ENCODE assay signal across 1 cellular context in the genomic region with DNA sequence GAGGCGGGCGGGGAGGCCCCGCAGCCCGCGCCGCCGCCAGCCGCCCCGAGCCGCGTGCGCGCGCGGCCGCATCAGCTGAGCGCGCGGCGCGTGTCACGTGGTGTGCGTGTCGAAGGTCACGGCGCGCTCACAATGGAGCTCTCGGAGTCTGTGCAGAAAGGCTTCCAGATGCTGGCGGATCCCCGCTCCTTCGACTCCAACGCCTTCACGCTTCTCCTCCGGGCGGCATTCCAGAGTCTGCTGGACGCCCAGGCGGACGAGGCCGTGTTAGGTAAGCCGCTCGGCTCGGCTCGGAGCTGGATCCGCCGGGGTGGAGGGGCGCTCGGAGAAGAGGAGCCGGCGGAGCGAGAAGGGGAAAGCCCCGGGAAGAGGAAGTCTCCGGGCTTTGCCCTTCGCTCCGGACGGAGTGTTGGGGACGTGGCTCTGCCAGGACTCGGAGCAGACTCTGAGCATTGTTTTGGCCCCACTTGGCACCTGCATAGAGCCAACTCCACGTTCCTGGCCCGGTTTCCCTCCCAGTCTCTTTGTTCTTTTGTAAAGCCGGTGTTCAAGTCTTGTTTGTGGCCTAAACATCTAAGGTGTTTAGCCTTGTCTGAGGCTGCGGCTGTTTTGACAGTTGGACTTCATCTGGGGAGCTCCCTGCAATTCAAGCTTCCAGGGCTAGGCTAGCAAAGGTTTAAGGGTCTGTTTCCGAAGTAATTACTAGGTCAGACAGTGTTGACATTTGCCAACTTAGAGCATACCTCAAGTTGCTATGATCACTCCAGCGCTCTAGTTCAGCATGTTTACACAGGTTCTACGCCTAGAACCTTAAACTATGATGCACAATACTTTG.
TF ChIP-seq lines count a peak whose summit lies in the region.

A gene (plus strand): TSS at position 103 of the 835 bp plus-strand sequence. CDS start 30 bp downstream, at position 133.

TF ChIP-seq in GM23338, 12 proteins besides CTCF, POLR2A, EP300 and RAD21 (continued from another document):
- TF ChIP-seq, protein P1, sequence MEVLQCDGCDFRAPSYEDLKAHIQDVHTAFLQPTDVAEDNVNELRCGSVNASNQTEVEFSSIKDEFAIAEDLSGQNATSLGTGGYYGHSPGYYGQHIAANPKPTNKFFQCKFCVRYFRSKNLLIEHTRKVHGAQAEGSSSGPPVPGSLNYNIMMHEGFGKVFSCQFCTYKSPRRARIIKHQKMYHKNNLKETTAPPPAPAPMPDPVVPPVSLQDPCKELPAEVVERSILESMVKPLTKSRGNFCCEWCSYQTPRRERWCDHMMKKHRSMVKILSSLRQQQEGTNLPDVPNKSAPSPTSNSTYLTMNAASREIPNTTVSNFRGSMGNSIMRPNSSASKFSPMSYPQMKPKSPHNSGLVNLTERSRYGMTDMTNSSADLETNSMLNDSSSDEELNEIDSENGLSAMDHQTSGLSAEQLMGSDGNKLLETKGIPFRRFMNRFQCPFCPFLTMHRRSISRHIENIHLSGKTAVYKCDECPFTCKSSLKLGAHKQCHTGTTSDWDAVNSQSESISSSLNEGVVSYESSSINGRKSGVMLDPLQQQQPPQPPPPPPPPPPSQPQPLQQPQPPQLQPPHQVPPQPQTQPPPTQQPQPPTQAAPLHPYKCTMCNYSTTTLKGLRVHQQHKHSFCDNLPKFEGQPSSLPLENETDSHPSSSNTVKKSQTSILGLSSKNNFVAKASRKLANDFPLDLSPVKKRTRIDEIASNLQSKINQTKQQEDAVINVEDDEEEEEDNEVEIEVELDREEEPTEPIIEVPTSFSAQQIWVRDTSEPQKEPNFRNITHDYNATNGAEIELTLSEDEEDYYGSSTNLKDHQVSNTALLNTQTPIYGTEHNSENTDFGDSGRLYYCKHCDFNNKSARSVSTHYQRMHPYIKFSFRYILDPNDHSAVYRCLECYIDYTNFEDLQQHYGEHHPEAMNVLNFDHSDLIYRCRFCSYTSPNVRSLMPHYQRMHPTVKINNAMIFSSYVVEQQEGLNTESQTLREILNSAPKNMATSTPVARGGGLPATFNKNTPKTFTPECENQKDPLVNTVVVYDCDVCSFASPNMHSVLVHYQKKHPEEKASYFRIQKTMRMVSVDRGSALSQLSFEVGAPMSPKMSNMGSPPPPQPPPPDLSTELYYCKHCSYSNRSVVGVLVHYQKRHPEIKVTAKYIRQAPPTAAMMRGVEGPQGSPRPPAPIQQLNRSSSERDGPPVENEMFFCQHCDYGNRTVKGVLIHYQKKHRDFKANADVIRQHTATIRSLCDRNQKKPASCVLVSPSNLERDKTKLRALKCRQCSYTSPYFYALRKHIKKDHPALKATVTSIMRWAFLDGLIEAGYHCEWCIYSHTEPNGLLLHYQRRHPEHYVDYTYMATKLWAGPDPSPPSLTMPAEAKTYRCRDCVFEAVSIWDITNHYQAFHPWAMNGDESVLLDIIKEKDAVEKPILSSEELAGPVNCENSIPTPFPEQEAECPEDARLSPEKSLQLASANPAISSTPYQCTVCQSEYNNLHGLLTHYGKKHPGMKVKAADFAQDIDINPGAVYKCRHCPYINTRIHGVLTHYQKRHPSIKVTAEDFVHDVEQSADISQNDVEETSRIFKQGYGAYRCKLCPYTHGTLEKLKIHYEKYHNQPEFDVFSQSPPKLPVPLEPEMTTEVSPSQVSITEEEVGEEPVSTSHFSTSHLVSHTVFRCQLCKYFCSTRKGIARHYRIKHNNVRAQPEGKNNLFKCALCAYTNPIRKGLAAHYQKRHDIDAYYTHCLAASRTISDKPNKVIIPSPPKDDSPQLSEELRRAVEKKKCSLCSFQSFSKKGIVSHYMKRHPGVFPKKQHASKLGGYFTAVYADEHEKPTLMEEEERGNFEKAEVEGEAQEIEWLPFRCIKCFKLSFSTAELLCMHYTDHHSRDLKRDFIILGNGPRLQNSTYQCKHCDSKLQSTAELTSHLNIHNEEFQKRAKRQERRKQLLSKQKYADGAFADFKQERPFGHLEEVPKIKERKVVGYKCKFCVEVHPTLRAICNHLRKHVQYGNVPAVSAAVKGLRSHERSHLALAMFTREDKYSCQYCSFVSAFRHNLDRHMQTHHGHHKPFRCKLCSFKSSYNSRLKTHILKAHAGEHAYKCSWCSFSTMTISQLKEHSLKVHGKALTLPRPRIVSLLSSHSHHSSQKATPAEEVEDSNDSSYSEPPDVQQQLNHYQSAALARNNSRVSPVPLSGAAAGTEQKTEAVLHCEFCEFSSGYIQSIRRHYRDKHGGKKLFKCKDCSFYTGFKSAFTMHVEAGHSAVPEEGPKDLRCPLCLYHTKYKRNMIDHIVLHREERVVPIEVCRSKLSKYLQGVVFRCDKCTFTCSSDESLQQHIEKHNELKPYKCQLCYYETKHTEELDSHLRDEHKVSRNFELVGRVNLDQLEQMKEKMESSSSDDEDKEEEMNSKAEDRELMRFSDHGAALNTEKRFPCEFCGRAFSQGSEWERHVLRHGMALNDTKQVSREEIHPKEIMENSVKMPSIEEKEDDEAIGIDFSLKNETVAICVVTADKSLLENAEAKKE (CRISPR knock-in tag; IDR thresholded peaks at IDR 0.05), result no peak
- no peak for TF ChIP-seq NANOG (IDR thresholded peaks at IDR 0.05; ENCODE audit: borderline replicate concordance)
- no peak for TF ChIP-seq JUNB (IDR thresholded peaks at IDR 0.05; ENCODE audit: unreplicated experiment)
- no peak for TF ChIP-seq ZNF114 (CRISPR knock-in tag; IDR thresholded peaks at IDR 0.05)
- TF ChIP-seq, protein P2, sequence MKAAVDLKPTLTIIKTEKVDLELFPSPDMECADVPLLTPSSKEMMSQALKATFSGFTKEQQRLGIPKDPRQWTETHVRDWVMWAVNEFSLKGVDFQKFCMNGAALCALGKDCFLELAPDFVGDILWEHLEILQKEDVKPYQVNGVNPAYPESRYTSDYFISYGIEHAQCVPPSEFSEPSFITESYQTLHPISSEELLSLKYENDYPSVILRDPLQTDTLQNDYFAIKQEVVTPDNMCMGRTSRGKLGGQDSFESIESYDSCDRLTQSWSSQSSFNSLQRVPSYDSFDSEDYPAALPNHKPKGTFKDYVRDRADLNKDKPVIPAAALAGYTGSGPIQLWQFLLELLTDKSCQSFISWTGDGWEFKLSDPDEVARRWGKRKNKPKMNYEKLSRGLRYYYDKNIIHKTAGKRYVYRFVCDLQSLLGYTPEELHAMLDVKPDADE (IDR thresholded peaks at IDR 0.05), result no peak
- TF ChIP-seq, protein P3, sequence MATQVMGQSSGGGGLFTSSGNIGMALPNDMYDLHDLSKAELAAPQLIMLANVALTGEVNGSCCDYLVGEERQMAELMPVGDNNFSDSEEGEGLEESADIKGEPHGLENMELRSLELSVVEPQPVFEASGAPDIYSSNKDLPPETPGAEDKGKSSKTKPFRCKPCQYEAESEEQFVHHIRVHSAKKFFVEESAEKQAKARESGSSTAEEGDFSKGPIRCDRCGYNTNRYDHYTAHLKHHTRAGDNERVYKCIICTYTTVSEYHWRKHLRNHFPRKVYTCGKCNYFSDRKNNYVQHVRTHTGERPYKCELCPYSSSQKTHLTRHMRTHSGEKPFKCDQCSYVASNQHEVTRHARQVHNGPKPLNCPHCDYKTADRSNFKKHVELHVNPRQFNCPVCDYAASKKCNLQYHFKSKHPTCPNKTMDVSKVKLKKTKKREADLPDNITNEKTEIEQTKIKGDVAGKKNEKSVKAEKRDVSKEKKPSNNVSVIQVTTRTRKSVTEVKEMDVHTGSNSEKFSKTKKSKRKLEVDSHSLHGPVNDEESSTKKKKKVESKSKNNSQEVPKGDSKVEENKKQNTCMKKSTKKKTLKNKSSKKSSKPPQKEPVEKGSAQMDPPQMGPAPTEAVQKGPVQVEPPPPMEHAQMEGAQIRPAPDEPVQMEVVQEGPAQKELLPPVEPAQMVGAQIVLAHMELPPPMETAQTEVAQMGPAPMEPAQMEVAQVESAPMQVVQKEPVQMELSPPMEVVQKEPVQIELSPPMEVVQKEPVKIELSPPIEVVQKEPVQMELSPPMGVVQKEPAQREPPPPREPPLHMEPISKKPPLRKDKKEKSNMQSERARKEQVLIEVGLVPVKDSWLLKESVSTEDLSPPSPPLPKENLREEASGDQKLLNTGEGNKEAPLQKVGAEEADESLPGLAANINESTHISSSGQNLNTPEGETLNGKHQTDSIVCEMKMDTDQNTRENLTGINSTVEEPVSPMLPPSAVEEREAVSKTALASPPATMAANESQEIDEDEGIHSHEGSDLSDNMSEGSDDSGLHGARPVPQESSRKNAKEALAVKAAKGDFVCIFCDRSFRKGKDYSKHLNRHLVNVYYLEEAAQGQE (IDR thresholded peaks at IDR 0.05; ENCODE audit: unreplicated experiment), result no peak
- no peak for TF ChIP-seq STAT1 (IDR thresholded peaks at IDR 0.05; ENCODE audit: unreplicated experiment)
- no peak for TF ChIP-seq POLR2AphosphoS5 (IDR thresholded peaks at IDR 0.05; ENCODE audit: low read depth)
- 0 out of 2 replicates have a peak, but pooled peaks have one; percentile 6 for TF ChIP-seq CREB1 (CRISPR knock-in tag; IDR thresholded peaks at IDR 0.05; ENCODE audit: low read depth)
- no peak for TF ChIP-seq EZH2phosphoT487 (IDR thresholded peaks at IDR 0.05; ENCODE audit: unreplicated experiment)
- TF ChIP-seq ZNF331 (CRISPR knock-in tag; IDR thresholded peaks at IDR 0.05; ENCODE audit: low read depth), result no peak
